In genomic region chr14:100616854-100617714, GRCh38 we compare ENCODE assay signal across 13 cellular contexts. TPM values are rescaled to one million over a fixed set of nuclear protein-coding genes. Genes with fewer than 3 reads are reported as not detected.
DNase-seq lines count a peak whose midpoint lies in the region; ATAC-seq and TF ChIP-seq lines count a peak whose summit lies in the region.
"Had no signal": no experiment of that assay in that cellular context is flagged by ENCODE, and none has a peak within 500 bp of the region (broad histone marks: within the 10 kb centered on the region; RNA-seq: fewer than 3 reads in every experiment).

No MANE protein-coding gene starts in this region.

- H3K4me3 ChIP-seq in RWPE2 (ENCODE audit: severe bottlenecking) (no peak overlapping the region), endodermal cell (ENCODE audit: low read length) (no peak overlapping the region)

- no peaks in the 10 kb centered on the region for H3K4me1 Mint-ChIP-seq in endodermal cell

- H3K36me3 ChIP-seq in RWPE2 (ENCODE audit: low read depth) (no peaks in the 10 kb centered on the region), endodermal cell (ENCODE audit: control insufficient read depth, insufficient read depth, low read length) (no peaks in the 10 kb centered on the region)

- DNase-seq in activated T-cell treated with anti-CD3 and anti-CD28 coated beads, Interleukin-2, amount 50 U/mL, for 1 hour: peak; percentile 12
- no peak for DNase-seq in activated T-cell treated with anti-CD3 and anti-CD28 coated beads, Interleukin-2, amount 50 U/mL, for 48 hours
- DNase-seq in RWPE2 (ENCODE audit: low spot score): peak; percentile 20
- DNase-seq in endodermal cell: peak; percentile 31
- peak; percentile 33 for DNase-seq in retina
- DNase-seq in kidney tubule cell (ENCODE audit: low spot score): no peak
- DNase-seq: activated CD4-positive, alpha-beta T cell treated with anti-CD3 and anti-CD28 coated beads for 4 hours; GF-D8; naive B cell; NCI-H1048; NCI-H446 treated with DMSO at 0.1 percent for 48 hours had no signal

- H3K9ac ChIP-seq in endodermal cell (ENCODE audit: extremely low read depth, low read length, poor library complexity, severe bottlenecking): no peak overlapping the region

- no peak overlapping the region for H3K4me3 Mint-ChIP-seq in endodermal cell
- H3K4me3 Mint-ChIP-seq: naive B cell had no signal

- WGBS in endodermal cell (ENCODE audit: insufficient coverage in 1 of 2, insufficient read length in 1 of 2), 2 experiments: 89 to 90% methylated on average over 10 to 15 of the region's 15 CpGs

- H3K27ac Mint-ChIP-seq in endodermal cell: no peak overlapping the region

- ATAC-seq in RWPE2 (ENCODE audit: low read depth) (no peak), HG02981 (IDR thresholded peaks at IDR 0.05; ENCODE audit: unreplicated experiment) (no peak), esophagus mucosa (no peak)

- H3K27ac ChIP-seq in RWPE2 (ENCODE audit: poor library complexity, severe bottlenecking) (no peak overlapping the region), endodermal cell (ENCODE audit: low read depth, low read length) (no peak overlapping the region)

- H3K27me3 Mint-ChIP-seq in endodermal cell (ENCODE audit: insufficient read depth): peaks cover 4% of the 10 kb centered on the region

- no peaks in the 10 kb centered on the region for H3K9me3 Mint-ChIP-seq in endodermal cell

- H3K27me3 ChIP-seq in RWPE2 (ENCODE audit: insufficient read depth, poor library complexity, severe bottlenecking) (no peaks in the 10 kb centered on the region), endodermal cell (ENCODE audit: control insufficient read depth, insufficient read depth, low read length, poor library complexity, severe bottlenecking) (no peaks in the 10 kb centered on the region)

- peaks cover 5% of the 10 kb centered on the region for H3K4me1 ChIP-seq in RWPE2 (ENCODE audit: insufficient read depth, poor library complexity, severe bottlenecking)
- H3K4me1 ChIP-seq in endodermal cell (ENCODE audit: control insufficient read depth, insufficient read depth, low read length): no peaks in the 10 kb centered on the region

- H3K9me3 ChIP-seq in RWPE2 (ENCODE audit: severe bottlenecking): no peaks in the 10 kb centered on the region
- H3K9me3 ChIP-seq in endodermal cell (ENCODE audit: control insufficient read depth, low read length): no peaks in the 10 kb centered on the region

- TF ChIP-seq CTCF in RWPE2 (IDR thresholded peaks at IDR 0.05; ENCODE audit: poor library complexity, severe bottlenecking) (no peak), endodermal cell (conservative IDR thresholded peaks at IDR 0.05) (no peak)

- H3K36me3 Mint-ChIP-seq in endodermal cell (ENCODE audit: low read depth): no peaks in the 10 kb centered on the region
- H3K36me3 Mint-ChIP-seq: naive B cell had no signal

RNA-seq across cellular contexts. Expression of gene BEGAIN, which starts 29.9 kb away (rescaled TPM):
- total RNA-seq in endodermal cell (1 to 10 TPM in 1 of 2 donors, under 1 TPM in 1; 0.91 to 1.3 TPM), esophagus mucosa (0.68 TPM)
- polyA plus RNA-seq in endodermal cell (2013, experiment 1 of 2): 1.4 TPM
- 1.1 TPM for polyA plus RNA-seq in endodermal cell (2013, experiment 2 of 2)

Comparison
In these comparisons a context has a peak if more than half of its experiments do, and no peak if none do; other contexts are left out.
1. DNase-seq: peak in activated T-cell treated with anti-CD3 and anti-CD28 coated beads, Interleukin-2, amount 50 U/mL, for 1 hour (single experiment), RWPE2 (single experiment), endodermal cell (single experiment) and retina (single experiment); none in activated T-cell treated with anti-CD3 and anti-CD28 coated beads, Interleukin-2, amount 50 U/mL, for 48 hours (0 of 2) and kidney tubule cell (single experiment).